Comparison of ENCODE assay signal across 8 cellular contexts in genomic region chr9:95127249-95128176, GRCh38.
DNase-seq lines count a peak whose midpoint lies in the region; ATAC-seq and TF ChIP-seq lines count a peak whose summit lies in the region.

No MANE protein-coding gene starts in this region.

- H3K27me3 ChIP-seq in HL-60 (ENCODE audit: insufficient read depth, poor library complexity, severe bottlenecking) (no peaks in the 10 kb centered on the region), subcutaneous abdominal adipose tissue (ENCODE audit: control insufficient read depth in 5 of 5, insufficient read depth in 4 of 5, low read length in 5 of 5) (no peaks in the 10 kb centered on the region)

- H3K9ac ChIP-seq in subcutaneous abdominal adipose tissue (ENCODE audit: low read length in 5 of 5) = peak overlapping the region in 2 of 5 donors; percentile 44 to 58

- H3K4me3 ChIP-seq in GM12865 (ENCODE audit: low read depth, low read length) (no peak overlapping the region), HL-60 (replicated peaks; ENCODE audit: insufficient read depth, low read length) (no peak overlapping the region), subcutaneous abdominal adipose tissue (ENCODE audit: low read depth in 1 of 5, low read length in 5 of 5) (peak overlapping the region in 4 of 5 donors; percentile 48 to 55 (median 52))

- H3K4me1 ChIP-seq in subcutaneous abdominal adipose tissue (ENCODE audit: control insufficient read depth in 5 of 5, insufficient read depth in 5 of 5, low read length in 5 of 5) = peaks cover 0 to 9% (median 5%) of the 10 kb centered on the region in 5 donors

- H3K36me3 ChIP-seq in subcutaneous abdominal adipose tissue (ENCODE audit: control insufficient read depth in 5 of 5, insufficient read depth in 5 of 5, low read length in 5 of 5) = peaks cover 0 to 7% (median 3%) of the 10 kb centered on the region in 5 donors

- ATAC-seq in GM21786 (IDR thresholded peaks at IDR 0.05; ENCODE audit: unreplicated experiment) = no peak

- H3K9me3 ChIP-seq in subcutaneous abdominal adipose tissue (ENCODE audit: control insufficient read depth in 5 of 5, low read length in 5 of 5) = no peaks in the 10 kb centered on the region

- DNase-seq in GM12865 (ENCODE audit: low read depth) = peak; percentile 78
- DNase-seq in HL-60 (ENCODE audit: low read depth in 1 of 2, low spot score in 1 of 2) = peak; percentile 26 to 68
- peak; percentile 73 for DNase-seq in SK-N-DZ (ENCODE audit: low spot score)
- peak; percentile 71 for DNase-seq in activated naive CD4-positive, alpha-beta T cell treated with anti-CD3 and anti-CD28 coated beads, Interleukin-2, amount 50 U/mL, for 16 hours
- peak; percentile 77 for DNase-seq in glomerular visceral epithelial cell (ENCODE audit: extremely low spot score)
- peak; percentile 82 for DNase-seq in occipital lobe (lab: John Stamatoyannopoulos, UW)

- TF ChIP-seq CTCF in GM12865 (IDR thresholded peaks at IDR 0.05; ENCODE audit: insufficient read depth, low read depth, low read length, missing control alignments) (peak; percentile 93), HL-60 (IDR thresholded peaks at IDR 0.05; ENCODE audit: insufficient read depth, low read length) (peak; percentile 84)

- no peak overlapping the region for H3K27ac ChIP-seq in HL-60 (replicated peaks)
- H3K27ac ChIP-seq in subcutaneous abdominal adipose tissue (ENCODE audit: low read depth, low read length) = no peak overlapping the region

Comparison
In these comparisons a context has a peak if more than half of its experiments do, and no peak if none do; other contexts are left out.
1. H3K4me3 ChIP-seq: peak in subcutaneous abdominal adipose tissue (4 of 5); none in GM12865 (single experiment) and HL-60 (single experiment).
2. Peak in every context shown above with its lines, with median percentiles within 50 percentile points of each other: DNase-seq.